Comparison of ENCODE assay signal across 8 cellular contexts in genomic region chr4:6942238-6942800, GRCh38. TPM values are rescaled to one million over a fixed set of nuclear protein-coding genes. Genes with fewer than 3 reads are reported as not detected.
A peak's percentile ranks its signal among the peaks of the same experiment; 100 is the strongest.
DNase-seq lines count a peak whose midpoint lies in the region; ATAC-seq and TF ChIP-seq lines count a peak whose summit lies in the region.

No MANE protein-coding gene starts in this region.

- intact Hi-C loops in colonic mucosa (cut with DNase I): no loop called here
- intact Hi-C loops in tibial artery (cut with DNase I; ENCODE audit: low total_unique reads): no loop called here

- H3K4me3 ChIP-seq in AG09309 (ENCODE audit: control insufficient read depth, low read depth, low read length): no peak overlapping the region
- no peak overlapping the region for H3K4me3 ChIP-seq in colonic mucosa
- H3K4me3 ChIP-seq in mesendoderm (ENCODE audit: low read length): no peak overlapping the region
- H3K4me3 ChIP-seq in tibial artery: no peak overlapping the region

- peaks cover 69 to 86% (median 82%) of the 10 kb centered on the region in 3 donors for H3K4me1 Mint-ChIP-seq in T-cell

- H3K79me2 ChIP-seq in mesendoderm (ENCODE audit: control insufficient read depth, insufficient read depth, low read length): no peaks in the 10 kb centered on the region

- no peak overlapping the region for H2BK15ac ChIP-seq in mesendoderm (replicated peaks; ENCODE audit: low read depth)

- no peak overlapping the region for H3K4ac ChIP-seq in mesendoderm (ENCODE audit: low read depth, low read length)

- H3K27ac ChIP-seq in colonic mucosa (peak overlapping the region; percentile 89), mesendoderm (ENCODE audit: low read depth, low read length) (peak overlapping the region; percentile 27), tibial artery (peak overlapping the region; percentile 49 to 56)

- H3K9me3 ChIP-seq in colonic mucosa: no peaks in the 10 kb centered on the region
- no peaks in the 10 kb centered on the region for H3K9me3 ChIP-seq in tibial artery

- no peaks in the 10 kb centered on the region for H3K27me3 Mint-ChIP-seq in T-cell

- no peak overlapping the region for H4K8ac ChIP-seq in mesendoderm (ENCODE audit: low read depth, low read length)

- H4K5ac ChIP-seq in mesendoderm (ENCODE audit: low read length): no peak overlapping the region

- peaks cover 12% of the 10 kb centered on the region for H3K4me1 ChIP-seq in colonic mucosa
- H3K4me1 ChIP-seq in mesendoderm (ENCODE audit: control insufficient read depth, low read depth, low read length): peaks cover 19% of the 10 kb centered on the region
- peaks cover 0 to 31% (median 15%) of the 10 kb centered on the region in 4 donors for H3K4me1 ChIP-seq in tibial artery

- peak; percentile 54 for ATAC-seq in GM19324 (IDR thresholded peaks at IDR 0.05; ENCODE audit: low FRiP score, unreplicated experiment)
- peak; percentile 70 for ATAC-seq in HG03439 (IDR thresholded peaks at IDR 0.05; ENCODE audit: unreplicated experiment)
- peak; percentile 87 to 90 (median 88) for ATAC-seq in T-cell (replicated peaks in 1 of 4)

- peak overlapping the region; percentile 73 to 81 (median 75) for H3K4me3 Mint-ChIP-seq in T-cell

- H3K23ac ChIP-seq in mesendoderm (ENCODE audit: low read length): no peak overlapping the region

- H3K36me3 Mint-ChIP-seq in T-cell: no peaks in the 10 kb centered on the region

- CTCF ChIA-PET in T-cell (lab: Charles Lee): interaction anchor here (0.9 to 1.7 kb wide), 7 partner anchors 10 to 268 kb away, joined by 3 to 10 read pairs (median 4); a partner anchor contains a TSS

- H3K27me3 ChIP-seq in colonic mucosa (no peaks in the 10 kb centered on the region), mesendoderm (ENCODE audit: insufficient read depth, low read length, poor library complexity) (no peaks in the 10 kb centered on the region), tibial artery (no peaks in the 10 kb centered on the region)

- H3K9ac ChIP-seq in colonic mucosa (ENCODE audit: low read depth in 2 of 2, low read length in 2 of 2): peak overlapping the region in 1 of 2 donors; percentile 75
- peak overlapping the region; percentile 3 for H3K9ac ChIP-seq in mesendoderm (ENCODE audit: low read length)

- no peak overlapping the region for H2BK5ac ChIP-seq in mesendoderm (ENCODE audit: low read length)

- DNase-seq in AG09309 (ENCODE audit: low read depth): peak; percentile 91
- DNase-seq in T-cell: peak in 33 of 34 experiments; percentile 21 to 69 (median 48)
- no peak for DNase-seq in colonic mucosa
- DNase-seq in mesendoderm: peak; percentile 49
- DNase-seq in tibial artery: no peak
- DNase-seq in DMS79 (lab: John Stamatoyannopoulos, UW): no peak

- H3K4me2 ChIP-seq in mesendoderm (ENCODE audit: low read length): no peak overlapping the region

- POLR2A ChIA-PET in T-cell (lab: Charles Lee): interaction anchor here in 1 of 2 donors (0.8 to 1.0 kb wide), 2 partner anchors 15 to 44 kb away, joined by 3 read pairs; no protein-coding TSS in a partner anchor

- TF ChIP-seq CTCF in AG09309 (IDR thresholded peaks at IDR 0.05; ENCODE audit: control insufficient read depth, insufficient read depth, low read depth, low read length, missing control alignments) (no peak), colonic mucosa (IDR thresholded peaks at IDR 0.05) (no peak), tibial artery (IDR thresholded peaks at IDR 0.05) (no peak)

- peaks cover 2% of the 10 kb centered on the region for H3K79me1 ChIP-seq in mesendoderm (ENCODE audit: low read length)

- no peak overlapping the region for H2BK120ac ChIP-seq in mesendoderm (ENCODE audit: low read depth, low read length)

- peak overlapping the region; percentile 30 for H3K56ac ChIP-seq in mesendoderm (ENCODE audit: low read length)

- no peak overlapping the region for H3K18ac ChIP-seq in mesendoderm (ENCODE audit: low read length)

- WGBS in mesendoderm (ENCODE audit: extremely low coverage, insufficient coverage, low lambda C conversion rate): no CpG with 5 or more reads among the region's 7 CpGs

- peak overlapping the region; percentile 94 to 96 for H3K27ac Mint-ChIP-seq in T-cell

- H3K9me3 Mint-ChIP-seq in T-cell: no peaks in the 10 kb centered on the region

- H3K36me3 ChIP-seq in colonic mucosa: no peaks in the 10 kb centered on the region
- no peaks in the 10 kb centered on the region for H3K36me3 ChIP-seq in mesendoderm (ENCODE audit: control insufficient read depth, insufficient read depth, low read length)
- H3K36me3 ChIP-seq in tibial artery: no peaks in the 10 kb centered on the region

- no peak overlapping the region for H2AK5ac ChIP-seq in mesendoderm (ENCODE audit: low read length)

RNA-seq across cellular contexts. Expression of gene TBC1D14, which starts 32.7 kb away (rescaled TPM):
- 10 to 100 TPM; 44.2 to 73.8 (median 62.3) TPM for total RNA-seq in T-cell
- 10 to 100 TPM; 43.2 to 46.6 TPM for total RNA-seq in colonic mucosa
- 28.0 TPM for polyA plus RNA-seq in mesendoderm (2013, experiment 1 of 2)
- 30.1 TPM for polyA plus RNA-seq in mesendoderm (2013, experiment 2 of 2)

Comparison
In these comparisons a context has a peak if more than half of its experiments do, and no peak if none do; other contexts are left out.
1. DNase-seq: peak in AG09309 (single experiment), T-cell (33 of 34) and mesendoderm (single experiment); none in colonic mucosa (single experiment), tibial artery (0 of 2) and DMS79 (single experiment).
2. H3K27ac ChIP-seq: peak in every context shown above with its lines; median percentile 89 in colonic mucosa; 52 in tibial artery; 27 in mesendoderm.
3. Peak in every context shown above with its lines, with median percentiles within 50 percentile points of each other: ATAC-seq.